Comparison of ENCODE assay signal across 8 cellular contexts in the genomic region with DNA sequence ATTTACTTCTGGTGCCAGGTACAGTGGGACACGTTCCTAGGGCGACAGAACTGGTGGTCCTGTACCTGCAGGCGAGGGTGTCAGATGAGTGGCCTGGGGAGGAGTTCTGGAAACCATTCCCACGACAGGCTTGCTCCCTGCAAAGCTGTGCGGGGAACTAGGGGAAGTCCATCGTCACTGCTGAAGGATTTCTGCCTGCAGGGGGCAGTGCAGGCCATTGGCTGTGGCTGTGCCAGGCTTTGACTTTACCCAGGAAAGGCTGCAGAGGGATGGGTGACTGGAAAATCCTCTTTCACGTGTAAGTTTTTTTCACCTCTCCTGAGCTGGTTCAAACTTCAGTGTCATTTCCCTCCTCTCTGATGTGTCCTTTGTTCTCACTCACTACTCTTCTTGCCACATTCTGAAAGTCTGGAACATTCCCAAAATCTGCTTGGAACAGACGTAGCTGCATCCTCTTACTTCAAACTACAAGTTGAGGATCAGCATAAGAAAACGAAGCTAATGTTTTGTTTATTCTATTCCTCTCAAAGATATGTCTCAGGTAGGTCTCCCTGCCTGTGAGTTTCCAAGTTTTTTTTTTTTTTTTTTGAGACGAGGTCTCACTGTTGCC.
DNase-seq lines count a peak whose midpoint lies in the region; ATAC-seq and TF ChIP-seq lines count a peak whose summit lies in the region.

No MANE protein-coding gene starts in this region.

- no peak overlapping the region for H3K9ac ChIP-seq in neural cell (ENCODE audit: low read length)

- 21 to 25% methylated on average over 10 of the region's 10 CpGs for WGBS in thyroid gland, 2 donors

- no peaks in the 10 kb centered on the region for H3F3A ChIP-seq in neural cell (ENCODE audit: insufficient read depth, low read length, poor library complexity, severe bottlenecking)

- H3K27ac ChIP-seq in neural cell (ENCODE audit: low read length), result no peak overlapping the region
- H3K27ac ChIP-seq in thyroid gland, result no peak overlapping the region

- CTCF ChIA-PET in activated CD8-positive, alpha-beta memory T cell treated with anti-CD3 and anti-CD28 coated beads, Interleukin-2, amount 10 ng/mL, durations not matched to agents 7 days and 5 days (lab: Charles Lee), result interaction anchor here (0.6 to 2.7 kb wide), 16 partner anchors 8 to 528 kb away, joined by 3 to 14 read pairs (median 4); no protein-coding TSS in a partner anchor

- H3K4me3 ChIP-seq in neural cell (ENCODE audit: low read length) (no peak overlapping the region), thyroid gland (replicated peaks in 1 of 3) (no peak overlapping the region)

- H3K27me3 ChIP-seq in neural cell (ENCODE audit: insufficient read depth, low read depth, low read length) (no peaks in the 10 kb centered on the region), thyroid gland (no peaks in the 10 kb centered on the region)

- no peak for TF ChIP-seq POLR2A in thyroid gland (IDR thresholded peaks at IDR 0.05)

- H2AFZ ChIP-seq in neural cell (ENCODE audit: low read depth, low read length), result no peak overlapping the region

- TF ChIP-seq RAD21 in neural cell (conservative IDR thresholded peaks at IDR 0.05), result peak; percentile 81

- H3K4me3 Mint-ChIP-seq in activated CD8-positive, alpha-beta memory T cell treated with anti-CD3 and anti-CD28 coated beads, Interleukin-2, amount 10 ng/mL, durations not matched to agents 7 days and 5 days, result no peak overlapping the region

- no peak overlapping the region for H3K27ac Mint-ChIP-seq in activated CD8-positive, alpha-beta memory T cell treated with anti-CD3 and anti-CD28 coated beads, Interleukin-2, amount 10 ng/mL, durations not matched to agents 7 days and 5 days

- intact Hi-C loops in thyroid gland (cut with DNase I), result no loop called here

- no peaks in the 10 kb centered on the region for H3K36me3 ChIP-seq in neural cell (ENCODE audit: insufficient read depth, low read length)
- no peaks in the 10 kb centered on the region for H3K36me3 ChIP-seq in thyroid gland

- no peak for TF ChIP-seq EP300 in neural cell (conservative IDR thresholded peaks at IDR 0.05; ENCODE audit: poor library complexity, severe bottlenecking)

- H3K9me2 ChIP-seq in neural cell (ENCODE audit: insufficient read depth, low read length), result no peaks in the 10 kb centered on the region

- peak; percentile 84 for TF ChIP-seq CTCF in neural cell (IDR thresholded peaks at IDR 0.05; ENCODE audit: poor library complexity, severe bottlenecking)
- TF ChIP-seq CTCF in thyroid gland (IDR thresholded peaks at IDR 0.05), result peak; percentile 54 to 89 (median 71)

- H3K9me3 Mint-ChIP-seq in activated CD8-positive, alpha-beta memory T cell treated with anti-CD3 and anti-CD28 coated beads, Interleukin-2, amount 10 ng/mL, durations not matched to agents 7 days and 5 days (ENCODE audit: low read depth), result no peaks in the 10 kb centered on the region

- H3K4me1 Mint-ChIP-seq in activated CD8-positive, alpha-beta memory T cell treated with anti-CD3 and anti-CD28 coated beads, Interleukin-2, amount 10 ng/mL, durations not matched to agents 7 days and 5 days, result peaks cover 3% of the 10 kb centered on the region

- ATAC-seq in GM18511 (IDR thresholded peaks at IDR 0.05; ENCODE audit: unreplicated experiment) (peak; percentile 67), HG03159 (IDR thresholded peaks at IDR 0.05; ENCODE audit: unreplicated experiment) (peak; percentile 66)
- ATAC-seq in activated CD8-positive, alpha-beta memory T cell treated with anti-CD3 and anti-CD28 coated beads, Interleukin-2, amount 10 ng/mL, durations not matched to agents 7 days and 5 days, result peak; percentile 30

- H3K79me2 ChIP-seq in neural cell (replicated peaks; ENCODE audit: insufficient read depth, low read length), result no peaks in the 10 kb centered on the region

- H3K27me3 Mint-ChIP-seq in activated CD8-positive, alpha-beta memory T cell treated with anti-CD3 and anti-CD28 coated beads, Interleukin-2, amount 10 ng/mL, durations not matched to agents 7 days and 5 days, result peaks cover 7% of the 10 kb centered on the region

- peaks cover 21 to 22% of the 10 kb centered on the region in 2 donors for H3K4me1 ChIP-seq in thyroid gland

- no peaks in the 10 kb centered on the region for H3K9me3 ChIP-seq in neural cell (ENCODE audit: low read length)
- H3K9me3 ChIP-seq in thyroid gland, result no peaks in the 10 kb centered on the region

- no peak overlapping the region for H3K4me2 ChIP-seq in neural cell (ENCODE audit: low read length)

- H4K20me1 ChIP-seq in neural cell (ENCODE audit: insufficient read depth), result no peaks in the 10 kb centered on the region

- DNase-seq in AG20443 (ENCODE audit: low spot score), result peak; percentile 76
- peak; percentile 52 for DNase-seq in NCI-H69 (lab: John Stamatoyannopoulos, UW)
- DNase-seq in activated CD8-positive, alpha-beta memory T cell treated with anti-CD3 and anti-CD28 coated beads, Interleukin-2, amount 10 ng/mL, durations not matched to agents 7 days and 5 days, result peak; percentile 57
- peak; percentile 12 for DNase-seq in fibroblast of gingiva (ENCODE audit: low read depth)
- peak; percentile 81 to 86 for DNase-seq in thyroid gland

- H3K36me3 Mint-ChIP-seq in activated CD8-positive, alpha-beta memory T cell treated with anti-CD3 and anti-CD28 coated beads, Interleukin-2, amount 10 ng/mL, durations not matched to agents 7 days and 5 days, result no peaks in the 10 kb centered on the region

TF ChIP-seq in neural cell, 6 proteins besides CTCF, POLR2A, EP300 and RAD21:
- no peak for TF ChIP-seq TAF1 (IDR thresholded peaks at IDR 0.05; ENCODE audit: low read depth)
- peak; percentile 21 for TF ChIP-seq MXI1 (conservative IDR thresholded peaks at IDR 0.05; ENCODE audit: poor library complexity, severe bottlenecking)
- TF ChIP-seq SMC3 (conservative IDR thresholded peaks at IDR 0.05; ENCODE audit: poor library complexity), result peak; percentile 78
- TF ChIP-seq, protein P1, sequence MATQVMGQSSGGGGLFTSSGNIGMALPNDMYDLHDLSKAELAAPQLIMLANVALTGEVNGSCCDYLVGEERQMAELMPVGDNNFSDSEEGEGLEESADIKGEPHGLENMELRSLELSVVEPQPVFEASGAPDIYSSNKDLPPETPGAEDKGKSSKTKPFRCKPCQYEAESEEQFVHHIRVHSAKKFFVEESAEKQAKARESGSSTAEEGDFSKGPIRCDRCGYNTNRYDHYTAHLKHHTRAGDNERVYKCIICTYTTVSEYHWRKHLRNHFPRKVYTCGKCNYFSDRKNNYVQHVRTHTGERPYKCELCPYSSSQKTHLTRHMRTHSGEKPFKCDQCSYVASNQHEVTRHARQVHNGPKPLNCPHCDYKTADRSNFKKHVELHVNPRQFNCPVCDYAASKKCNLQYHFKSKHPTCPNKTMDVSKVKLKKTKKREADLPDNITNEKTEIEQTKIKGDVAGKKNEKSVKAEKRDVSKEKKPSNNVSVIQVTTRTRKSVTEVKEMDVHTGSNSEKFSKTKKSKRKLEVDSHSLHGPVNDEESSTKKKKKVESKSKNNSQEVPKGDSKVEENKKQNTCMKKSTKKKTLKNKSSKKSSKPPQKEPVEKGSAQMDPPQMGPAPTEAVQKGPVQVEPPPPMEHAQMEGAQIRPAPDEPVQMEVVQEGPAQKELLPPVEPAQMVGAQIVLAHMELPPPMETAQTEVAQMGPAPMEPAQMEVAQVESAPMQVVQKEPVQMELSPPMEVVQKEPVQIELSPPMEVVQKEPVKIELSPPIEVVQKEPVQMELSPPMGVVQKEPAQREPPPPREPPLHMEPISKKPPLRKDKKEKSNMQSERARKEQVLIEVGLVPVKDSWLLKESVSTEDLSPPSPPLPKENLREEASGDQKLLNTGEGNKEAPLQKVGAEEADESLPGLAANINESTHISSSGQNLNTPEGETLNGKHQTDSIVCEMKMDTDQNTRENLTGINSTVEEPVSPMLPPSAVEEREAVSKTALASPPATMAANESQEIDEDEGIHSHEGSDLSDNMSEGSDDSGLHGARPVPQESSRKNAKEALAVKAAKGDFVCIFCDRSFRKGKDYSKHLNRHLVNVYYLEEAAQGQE (IDR thresholded peaks at IDR 0.05; ENCODE audit: borderline replicate concordance), result peak; percentile 17
- TF ChIP-seq POLR2AphosphoS5 (IDR thresholded peaks at IDR 0.05), result no peak

Comparison
In these comparisons a context has a peak if more than half of its experiments do, and no peak if none do; other contexts are left out.
1. DNase-seq: peak in every context shown above with its lines; median percentile 84 in thyroid gland; 76 in AG20443; 57 in activated CD8-positive, alpha-beta memory T cell treated with anti-CD3 and anti-CD28 coated beads, Interleukin-2, amount 10 ng/mL, durations not matched to agents 7 days and 5 days; 52 in NCI-H69; 12 in fibroblast of gingiva.